ENCODE assay signal across 8 cellular contexts in the genomic region with DNA sequence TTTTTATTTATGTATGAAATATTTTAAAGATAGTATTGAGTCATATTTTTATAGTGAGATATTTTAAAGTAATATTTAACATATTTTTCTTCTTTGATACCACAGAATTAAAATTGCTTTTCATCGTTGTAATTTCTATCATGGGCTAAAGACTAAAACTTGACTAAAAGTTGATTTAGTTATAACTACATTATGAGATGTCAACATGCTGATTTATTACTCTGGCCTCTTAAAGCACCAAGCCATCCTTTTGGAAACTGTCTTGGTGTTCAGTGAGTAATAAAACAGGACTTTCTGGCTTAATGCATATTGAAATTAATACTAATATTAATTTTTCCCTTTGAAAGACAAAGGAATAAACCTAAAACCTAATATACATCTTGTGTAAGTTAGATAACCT.
"Had no signal": no experiment of that assay in that cellular context is flagged by ENCODE, and none has a peak within 500 bp of the region (broad histone marks: within the 10 kb centered on the region; RNA-seq: fewer than 3 reads in every experiment).

No MANE protein-coding gene starts in this region.

- H2AFZ ChIP-seq: GM23248 had no signal

- H3K9ac ChIP-seq: GM23248 had no signal

- H3K4me3 ChIP-seq: GM23248 had no signal

- H3K27ac ChIP-seq: HL-60 had no signal

- DNase-seq: GOT3, H9, HCEC 1CT, HFFc6, KG1 had no signal

- ATAC-seq: HepG2 had no signal

- FAIRE-seq: HepG2 had no signal
